ENCODE assay signal across 29 cellular contexts in genomic region chr2:20953146-20953824, GRCh38.
"Had no signal": no experiment of that assay in that cellular context is flagged by ENCODE, and none has a peak within 500 bp of the region (broad histone marks: within the 10 kb centered on the region; RNA-seq: fewer than 3 reads in every experiment).

No MANE protein-coding gene starts in this region.

- H3K4me3 Mint-ChIP-seq: activated CD4-positive, alpha-beta memory T cell treated with anti-CD3 and anti-CD28 coated beads for 36 hours; activated CD4-positive, alpha-beta T cell treated with anti-CD3 and anti-CD28 coated beads, Interleukin-2, amount 10 ng/mL, durations not matched to agents 7 days and 5 days; activated naive CD4-positive, alpha-beta T cell treated with anti-CD3 and anti-CD28 coated beads for 36 hours; activated naive CD8-positive, alpha-beta T cell treated with anti-CD3 and anti-CD28 coated beads for 36 hours; activated T-cell treated with anti-CD3 and anti-CD28 coated beads, Interleukin-2, amount 50 U/mL, for 4 hours; T-cell had no signal

- H3K9ac ChIP-seq: KMS-11 had no signal

- H3K27ac Mint-ChIP-seq: activated CD4-positive, alpha-beta memory T cell treated with anti-CD3 and anti-CD28 coated beads for 36 hours; activated CD4-positive, alpha-beta T cell treated with anti-CD3 and anti-CD28 coated beads, Interleukin-2, amount 10 ng/mL, durations not matched to agents 7 days and 5 days; activated naive CD4-positive, alpha-beta T cell treated with anti-CD3 and anti-CD28 coated beads for 36 hours; activated naive CD8-positive, alpha-beta T cell treated with anti-CD3 and anti-CD28 coated beads for 36 hours; T-cell had no signal

- H3K36me3 Mint-ChIP-seq: activated CD4-positive, alpha-beta memory T cell treated with anti-CD3 and anti-CD28 coated beads for 36 hours; activated naive CD8-positive, alpha-beta T cell treated with anti-CD3 and anti-CD28 coated beads for 36 hours; T-cell had no signal

- H3K4me2 ChIP-seq: KMS-11 had no signal

- FAIRE-seq: TTC549 had no signal

- H3K4me1 Mint-ChIP-seq: activated CD4-positive, alpha-beta T cell treated with anti-CD3 and anti-CD28 coated beads, Interleukin-2, amount 10 ng/mL, durations not matched to agents 7 days and 5 days; activated naive CD8-positive, alpha-beta T cell treated with anti-CD3 and anti-CD28 coated beads for 36 hours; T-cell had no signal

- H3K9me3 Mint-ChIP-seq: activated CD4-positive, alpha-beta memory T cell treated with anti-CD3 and anti-CD28 coated beads for 36 hours; activated CD4-positive, alpha-beta T cell treated with anti-CD3 and anti-CD28 coated beads, Interleukin-2, amount 10 ng/mL, durations not matched to agents 7 days and 5 days; activated naive CD4-positive, alpha-beta T cell treated with anti-CD3 and anti-CD28 coated beads for 36 hours; activated naive CD8-positive, alpha-beta T cell treated with anti-CD3 and anti-CD28 coated beads for 36 hours; activated T-cell treated with anti-CD3 and anti-CD28 coated beads, Interleukin-2, amount 50 U/mL, for 4 hours; T-cell had no signal

- H3K36me3 ChIP-seq: brain microvascular endothelial cell, cardiac muscle cell had no signal

- ATAC-seq: activated T-cell treated with anti-CD3 and anti-CD28 coated beads, Interleukin-2, amount 50 U/mL, for 4 hours; Panc1; Right ventricle myocardium inferior; T-cell had no signal

- H3K27ac ChIP-seq: brain microvascular endothelial cell, cardiac muscle cell, KMS-11, SK-N-MC, VCaP had no signal

- H3K27me3 ChIP-seq: brain microvascular endothelial cell, cardiac muscle cell had no signal

- DNase-seq: activated CD4-positive, alpha-beta memory T cell treated with anti-CD3 and anti-CD28 coated beads for 36 hours; activated CD4-positive, alpha-beta T cell treated with anti-CD3 and anti-CD28 coated beads, Interleukin-2, amount 10 ng/mL, durations not matched to agents 7 days and 5 days; activated CD4-positive, CD25-positive, alpha-beta regulatory T cell; activated CD8-positive, alpha-beta memory T cell treated with anti-CD3 and anti-CD28 coated beads for 24 hours; activated gamma-delta T cell; activated naive CD4-positive, alpha-beta T cell treated with anti-CD3 and anti-CD28 coated beads for 36 hours; activated naive CD8-positive, alpha-beta T cell treated with anti-CD3 and anti-CD28 coated beads for 36 hours; activated T-cell treated with anti-CD3 and anti-CD28 coated beads, Interleukin-2, amount 50 U/mL, for 4 hours; brain microvascular endothelial cell; NCI-H1092; NCI-H1417; NCI-H1930; NCI-H2171; NCI-H2227 treated with DMSO at 0.1 percent for 48 hours; NCI-H446 treated with DMSO at 0.1 percent for 48 hours; NCI-H524 treated with DMSO at 0.1 percent for 48 hours; NCI-H748 treated with DMSO at 0.1 percent for 48 hours; OCI-M1; RPMI8226; T-cell; T-helper 2 cell; T1000 had no signal

- H3K4me3 ChIP-seq: cardiac muscle cell, SK-N-MC had no signal

- H3K27me3 Mint-ChIP-seq: activated naive CD8-positive, alpha-beta T cell treated with anti-CD3 and anti-CD28 coated beads for 36 hours; T-cell had no signal
